15 cellular contexts compared by ENCODE assay signal in genomic region chr13:59542303-59542702, GRCh38.
DNase-seq lines count a peak whose midpoint lies in the region; ATAC-seq and TF ChIP-seq lines count a peak whose summit lies in the region.
"Had no signal": no experiment of that assay in that cellular context is flagged by ENCODE, and none has a peak within 500 bp of the region (broad histone marks: within the 10 kb centered on the region; RNA-seq: fewer than 3 reads in every experiment).

No MANE protein-coding gene starts in this region.

- TF ChIP-seq POLR2A in Peyer's patch (IDR thresholded peaks at IDR 0.05): no peak

- H3K4me3 ChIP-seq in SK-N-MC (peak overlapping the region; percentile 59), Peyer's patch (no peak overlapping the region)
- H3K4me3 ChIP-seq in effector memory CD4-positive, alpha-beta T cell (ENCODE audit: insufficient read depth, low read depth, low read length, poor library complexity, severe bottlenecking): no peak overlapping the region

- no peaks in the 10 kb centered on the region for H3K4me1 ChIP-seq in Peyer's patch
- H3K4me1 ChIP-seq in effector memory CD4-positive, alpha-beta T cell (ENCODE audit: control insufficient read depth, insufficient read depth, low read length, poor library complexity, severe bottlenecking): no peaks in the 10 kb centered on the region

- H3K27ac ChIP-seq in SK-N-MC: peak overlapping the region; percentile 99
- no peak overlapping the region for H3K27ac ChIP-seq in Peyer's patch
- no peak overlapping the region for H3K27ac ChIP-seq in effector memory CD4-positive, alpha-beta T cell (ENCODE audit: insufficient read depth, low read length, poor library complexity, severe bottlenecking)

- H3K36me3 ChIP-seq in SK-N-MC (ENCODE audit: insufficient read depth, low read length) (no peaks in the 10 kb centered on the region), Peyer's patch (no peaks in the 10 kb centered on the region)
- H3K36me3 ChIP-seq in effector memory CD4-positive, alpha-beta T cell (ENCODE audit: control insufficient read depth, insufficient read depth, low read length): no peaks in the 10 kb centered on the region

- H3K27me3 ChIP-seq in Peyer's patch: no peaks in the 10 kb centered on the region
- H3K27me3 ChIP-seq in effector memory CD4-positive, alpha-beta T cell (replicated peaks; ENCODE audit: control insufficient read depth, insufficient read depth, low read length, poor library complexity, severe bottlenecking): no peaks in the 10 kb centered on the region

- DNase-seq in EH (ENCODE audit: low read depth) (peak; percentile 4), NCI-H2227 (lab: John Stamatoyannopoulos, UW; ENCODE audit: unreplicated experiment) (peak; percentile 58), SK-N-MC (ENCODE audit: low read depth, low spot score) (peak; percentile 92), iris pigment epithelial cell (ENCODE audit: low read depth) (peak; percentile 7), NCI-H128 (lab: John Stamatoyannopoulos, UW; ENCODE audit: unreplicated experiment) (no peak), Peyer's patch (no peak)
- no peak for DNase-seq in effector memory CD4-positive, alpha-beta T cell
- DNase-seq: COR-L47, DMS79, NCI-H1930, NCI-H774, SHP77 treated with DMSO at 0.1 percent for 48 hours, T-helper 17 cell had no signal

- no peak for ATAC-seq in HG03045 (IDR thresholded peaks at IDR 0.05; ENCODE audit: unreplicated experiment)
- ATAC-seq: HCT116, T-helper 17 cell had no signal

- TF ChIP-seq CTCF in Peyer's patch (IDR thresholded peaks at IDR 0.05): no peak

- H3K9me3 ChIP-seq in SK-N-MC (ENCODE audit: low read depth, low read length) (no peaks in the 10 kb centered on the region), Peyer's patch (no peaks in the 10 kb centered on the region)
- no peaks in the 10 kb centered on the region for H3K9me3 ChIP-seq in effector memory CD4-positive, alpha-beta T cell (ENCODE audit: control insufficient read depth, low read length)

- peak overlapping the region; percentile 74 for H3K9ac ChIP-seq in SK-N-MC (ENCODE audit: insufficient read length)

Comparison
In these comparisons a context has a peak if more than half of its experiments do, and no peak if none do; other contexts are left out.
1. DNase-seq: peak in EH (single experiment), NCI-H2227 (single experiment), SK-N-MC (single experiment) and iris pigment epithelial cell (single experiment); none in NCI-H128 (single experiment), Peyer's patch (0 of 3) and effector memory CD4-positive, alpha-beta T cell (0 of 3).